ENCODE assay signal across 17 cellular contexts in the genomic region with DNA sequence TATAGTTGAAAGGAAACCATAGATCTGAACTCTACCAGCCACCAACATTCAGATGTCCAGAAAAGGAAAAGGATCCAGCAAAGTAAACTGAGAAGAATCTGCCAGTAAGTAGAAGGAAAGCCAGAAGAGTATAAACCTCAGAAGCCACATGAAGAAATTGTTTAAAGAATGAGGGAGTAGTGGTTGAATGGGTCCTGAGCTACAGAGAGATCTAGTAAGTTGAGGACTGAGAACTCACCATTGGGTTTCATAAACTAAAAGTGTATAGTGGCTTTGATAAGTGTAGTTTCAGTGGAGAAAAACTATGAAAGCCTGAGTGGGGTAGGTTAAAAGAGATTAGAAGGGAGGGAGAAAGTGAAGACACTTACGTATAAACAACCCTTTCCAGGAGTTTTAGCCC. TPM values are rescaled to one million over a fixed set of nuclear protein-coding genes. Genes with fewer than 3 reads are reported as not detected.
DNase-seq lines count a peak whose midpoint lies in the region; ATAC-seq, FAIRE-seq and TF ChIP-seq lines count a peak whose summit lies in the region.
"Had no signal": no experiment of that assay in that cellular context is flagged by ENCODE, and none has a peak within 500 bp of the region (broad histone marks: within the 10 kb centered on the region; RNA-seq: fewer than 3 reads in every experiment).

No MANE protein-coding gene starts in this region.

- peak; percentile 1 for DNase-seq in GM12891 (ENCODE audit: insufficient read length, low spot score)
- no peak for DNase-seq in GM19239 (ENCODE audit: insufficient read length, low spot score)
- DNase-seq in activated CD8-positive, alpha-beta T cell treated with anti-CD3 and anti-CD28 coated beads, Interleukin-2, amount 10 ng/mL, durations not matched to agents 7 days and 5 days = no peak
- no peak for DNase-seq in NCI-H1436 treated with DMSO at 0.1 percent for 48 hours (lab: John Stamatoyannopoulos, UW)
- no peak for DNase-seq in GM19238 (ENCODE audit: insufficient read length, low spot score)
- DNase-seq in activated CD4-positive, CD25-positive, alpha-beta regulatory T cell (lab: John Stamatoyannopoulos, UW) = no peak
- DNase-seq: activated gamma-delta T cell treated with Interleukin-2 at 50 U/mL for 16 hours, Calu3, cortex of kidney, naive B cell, NCI-H1092, NCI-H774, Peyer's patch, SW 1271 had no signal

- no peaks in the 10 kb centered on the region for H3K27me3 Mint-ChIP-seq in activated CD8-positive, alpha-beta T cell treated with anti-CD3 and anti-CD28 coated beads, Interleukin-2, amount 10 ng/mL, durations not matched to agents 7 days and 5 days (ENCODE audit: low read depth)
- H3K27me3 Mint-ChIP-seq: naive B cell had no signal

- POLR2A ChIA-PET in activated CD8-positive, alpha-beta T cell treated with anti-CD3 and anti-CD28 coated beads, Interleukin-2, amount 10 ng/mL, durations not matched to agents 7 days and 5 days (lab: Charles Lee) = interaction anchor here (0.9 to 1.1 kb wide), 2 partner anchors 51 to 210 kb away, joined by 3 to 4 read pairs; a partner anchor contains a TSS

- no peak for TF ChIP-seq POLR2A in GM12891 (IDR thresholded peaks at IDR 0.05; ENCODE audit: low read depth, low read length)

- no peak overlapping the region for H3K27ac Mint-ChIP-seq in activated CD8-positive, alpha-beta T cell treated with anti-CD3 and anti-CD28 coated beads, Interleukin-2, amount 10 ng/mL, durations not matched to agents 7 days and 5 days
- H3K27ac Mint-ChIP-seq: naive B cell had no signal

- peaks cover 39% of the 10 kb centered on the region for H3K36me3 Mint-ChIP-seq in activated CD8-positive, alpha-beta T cell treated with anti-CD3 and anti-CD28 coated beads, Interleukin-2, amount 10 ng/mL, durations not matched to agents 7 days and 5 days (ENCODE audit: low read depth)

- CTCF ChIA-PET in activated CD8-positive, alpha-beta T cell treated with anti-CD3 and anti-CD28 coated beads, Interleukin-2, amount 10 ng/mL, durations not matched to agents 7 days and 5 days (lab: Charles Lee) = interaction anchor here (1.1 to 1.8 kb wide), 3 partner anchors 64 to 339 kb away, joined by 3 to 5 read pairs (median 3); no protein-coding TSS in a partner anchor

- H3K4me1 Mint-ChIP-seq in activated CD8-positive, alpha-beta T cell treated with anti-CD3 and anti-CD28 coated beads, Interleukin-2, amount 10 ng/mL, durations not matched to agents 7 days and 5 days (ENCODE audit: low read depth) = peaks cover 44% of the 10 kb centered on the region

- peak; percentile 82 for ATAC-seq in HG02884 (IDR thresholded peaks at IDR 0.05; ENCODE audit: unreplicated experiment)
- ATAC-seq in activated CD8-positive, alpha-beta T cell treated with anti-CD3 and anti-CD28 coated beads, Interleukin-2, amount 10 ng/mL, durations not matched to agents 7 days and 5 days = peak; percentile 78
- no peak for ATAC-seq in GM21515 (IDR thresholded peaks at IDR 0.05; ENCODE audit: unreplicated experiment)
- ATAC-seq: K562 had no signal

- FAIRE-seq in GM12891 (lab: Jason Lieb, UNC) (peak; percentile 69), GM19239 (lab: Jason Lieb, UNC) (peak; percentile 71)
- FAIRE-seq: K562 had no signal

- H3K4me3 Mint-ChIP-seq in activated CD8-positive, alpha-beta T cell treated with anti-CD3 and anti-CD28 coated beads, Interleukin-2, amount 10 ng/mL, durations not matched to agents 7 days and 5 days = no peak overlapping the region
- H3K4me3 Mint-ChIP-seq: naive B cell had no signal

- no peaks in the 10 kb centered on the region for H3K9me3 Mint-ChIP-seq in activated CD8-positive, alpha-beta T cell treated with anti-CD3 and anti-CD28 coated beads, Interleukin-2, amount 10 ng/mL, durations not matched to agents 7 days and 5 days (ENCODE audit: insufficient read depth)
- H3K9me3 Mint-ChIP-seq: naive B cell had no signal

TF ChIP-seq in GM12891, 5 proteins besides CTCF, POLR2A, EP300 and RAD21:
- TF ChIP-seq POLR2AphosphoS5 (IDR thresholded peaks at IDR 0.05; ENCODE audit: low read depth, low read length) (no peak), POU2F2 (IDR thresholded peaks at IDR 0.05; ENCODE audit: low read depth, low read length) (no peak), TAF1 (IDR thresholded peaks at IDR 0.05; ENCODE audit: low read depth, low read length) (no peak), SPI1 (IDR thresholded peaks at IDR 0.05; ENCODE audit: low read depth, low read length) (no peak), PAX5 (IDR thresholded peaks at IDR 0.05; ENCODE audit: insufficient read depth, low read length, severe bottlenecking) (no peak)

RNA-seq across cellular contexts. Expression of a gene that starts 32.0 kb away (rescaled TPM):
- polyA plus RNA-seq in GM12891 (2012; ENCODE audit: low read depth, missing spikeins) = 0.17 TPM
- total RNA-seq in activated CD8-positive, alpha-beta T cell treated with anti-CD3 and anti-CD28 coated beads, Interleukin-2, amount 10 ng/mL, durations not matched to agents 7 days and 5 days = 10 to 100 TPM; 10.1 TPM

RNA-seq across cellular contexts. Expression of a gene that starts 50.6 kb away (rescaled TPM):
- 17.2 TPM for polyA plus RNA-seq in GM12891 (2012; ENCODE audit: low read depth, missing spikeins)
- 100 to 1,000 TPM; 113 to 115 TPM for total RNA-seq in activated CD8-positive, alpha-beta T cell treated with anti-CD3 and anti-CD28 coated beads, Interleukin-2, amount 10 ng/mL, durations not matched to agents 7 days and 5 days
